ENCODE assay signal across 1 cellular context in genomic region chr12:18467636-18468520, GRCh38.
TF ChIP-seq lines count a peak whose summit lies in the region.

No MANE protein-coding gene starts in this region.

TF ChIP-seq in GM12878, 131 proteins besides CTCF, POLR2A, EP300 and RAD21 (continued from another document):
- TF ChIP-seq HSF1 (IDR thresholded peaks at IDR 0.05; ENCODE audit: low read depth, low read length) (no peak), CEBPB (IDR thresholded peaks at IDR 0.05; ENCODE audit: borderline replicate concordance in 1 of 2, low read depth in 2 of 2, low read length in 2 of 2) (no peak), RFX5 (IDR thresholded peaks at IDR 0.05; ENCODE audit: low read depth, low read length) (no peak), ZBTB33 (IDR thresholded peaks at IDR 0.05) (no peak), TCF7 (IDR thresholded peaks at IDR 0.05; ENCODE audit: borderline replicate concordance) (no peak), SP1 (IDR thresholded peaks at IDR 0.05; ENCODE audit: low read depth, low read length) (no peak), POU2F2 (IDR thresholded peaks at IDR 0.05; ENCODE audit: borderline replicate concordance, low read depth, low read length) (no peak), PAX8 (IDR thresholded peaks at IDR 0.05) (no peak), CBX3 (IDR thresholded peaks at IDR 0.05; ENCODE audit: borderline replicate concordance, low read depth) (no peak), JUNB (IDR thresholded peaks at IDR 0.05) (peak; percentile 44), ETV6 (conservative IDR thresholded peaks at IDR 0.05 in 1 of 2, IDR thresholded peaks at IDR 0.05 in 1 of 2; ENCODE audit: borderline replicate concordance in 1 of 2, low read depth in 1 of 2) (no peak), HDGF (IDR thresholded peaks at IDR 0.05) (no peak), CREB1 (IDR thresholded peaks at IDR 0.05; ENCODE audit: low read depth) (no peak), BCLAF1 (IDR thresholded peaks at IDR 0.05) (no peak), POLR2AphosphoS5 (IDR thresholded peaks at IDR 0.05; ENCODE audit: low read length) (no peak), DPF2 (IDR thresholded peaks at IDR 0.05) (0 out of 2 replicates have a peak, but pooled peaks have one; percentile 32), MEF2B (IDR thresholded peaks at IDR 0.05; ENCODE audit: partially characterized antibody, poor library complexity, severe bottlenecking) (peak; percentile 16), EZH2 (IDR thresholded peaks at IDR 0.05; ENCODE audit: borderline replicate concordance, control insufficient read depth, low read depth, low read length) (no peak), CBFB (IDR thresholded peaks at IDR 0.05; ENCODE audit: low read depth) (no peak), BCL11A (IDR thresholded peaks at IDR 0.05; ENCODE audit: low read depth, low read length) (no peak), SRF (IDR thresholded peaks at IDR 0.05; ENCODE audit: low read depth in 2 of 2, low read length in 2 of 2) (peak in 1 of 2 experiments; percentile 56; a peak in 1 of 4 replicates), MLLT1 (IDR thresholded peaks at IDR 0.05) (no peak), ATF2 (IDR thresholded peaks at IDR 0.05; ENCODE audit: low read length) (peak; percentile 61), MXI1 (IDR thresholded peaks at IDR 0.05; ENCODE audit: low read depth, low read length) (no peak)
